Comparison of ENCODE assay signal across 9 cellular contexts in genomic region chr4:169618286-169618685, GRCh38. TPM values are rescaled to one million over a fixed set of nuclear protein-coding genes. Genes with fewer than 3 reads are reported as not detected.
DNase-seq lines count a peak whose midpoint lies in the region; ATAC-seq and TF ChIP-seq lines count a peak whose summit lies in the region.
"Had no signal": no experiment of that assay in that cellular context is flagged by ENCODE, and none has a peak within 500 bp of the region (broad histone marks: within the 10 kb centered on the region; RNA-seq: fewer than 3 reads in every experiment).

No MANE protein-coding gene starts in this region.

- no peaks in the 10 kb centered on the region for H3K9me3 Mint-ChIP-seq in naive thymus-derived CD8-positive, alpha-beta T cell

- H3K9me2 ChIP-seq in DOHH2 (replicated peaks; ENCODE audit: control insufficient read depth, low read length) = no peaks in the 10 kb centered on the region

- H3K4me1 Mint-ChIP-seq in naive thymus-derived CD8-positive, alpha-beta T cell = peaks cover 15 to 64% (median 54%) of the 10 kb centered on the region in 4 donors

- H3K9me3 ChIP-seq in DOHH2 (ENCODE audit: control insufficient read depth, insufficient read depth, low read length) (no peaks in the 10 kb centered on the region), KOPT-K1 (ENCODE audit: insufficient read depth, low read length, poor library complexity, severe bottlenecking) (no peaks in the 10 kb centered on the region), WERI-Rb-1 (ENCODE audit: severe bottlenecking) (no peaks in the 10 kb centered on the region), uterus (no peaks in the 10 kb centered on the region)

- H3K4me1 ChIP-seq in DOHH2 (ENCODE audit: control insufficient read depth, low read length) (peaks cover 38% of the 10 kb centered on the region), uterus (peaks cover 0 to 8% of the 10 kb centered on the region in 2 donors)

- peak overlapping the region; percentile 89 to 99 (median 96) for H3K4me3 Mint-ChIP-seq in naive thymus-derived CD8-positive, alpha-beta T cell

- peaks cover 17% of the 10 kb centered on the region for H3F3A ChIP-seq in DOHH2 (ENCODE audit: control insufficient read depth, insufficient read depth)

- POLR2A ChIA-PET in naive thymus-derived CD8-positive, alpha-beta T cell (lab: Charles Lee) = interaction anchor here (0.6 kb wide), 1 partner anchor 9 kb away, joined by 3 read pairs; no protein-coding TSS in a partner anchor

- peaks cover 33% of the 10 kb centered on the region for H3K79me2 ChIP-seq in DOHH2 (ENCODE audit: control insufficient read depth, low read length)

- H3K27ac ChIP-seq in DOHH2 (ENCODE audit: low read depth, low read length) = no peak overlapping the region
- peak overlapping the region; percentile 91 for H3K27ac ChIP-seq in KOPT-K1 (ENCODE audit: low read depth, low read length, poor library complexity, severe bottlenecking)
- H3K27ac ChIP-seq in WERI-Rb-1 = no peak overlapping the region
- no peak overlapping the region for H3K27ac ChIP-seq in uterus

- peak; percentile 38 for DNase-seq in astrocyte of the spinal cord (ENCODE audit: low read depth, low spot score)
- peak in 3 of 10 donors; percentile 34 to 46 (median 34) for DNase-seq in naive thymus-derived CD8-positive, alpha-beta T cell
- no peak for DNase-seq in WERI-Rb-1
- DNase-seq in uterus = no peak
- DNase-seq in occipital lobe (lab: John Stamatoyannopoulos, UW) = no peak
- DNase-seq: DMS153, NCI-H2029 treated with DMSO at 0.1 percent for 48 hours had no signal

- H3K4me3 ChIP-seq in DOHH2 (ENCODE audit: low read length) = peak overlapping the region; percentile 85; the same call in 1 of the 2 replicates
- no peak overlapping the region for H3K4me3 ChIP-seq in astrocyte of the spinal cord (ENCODE audit: low read depth, low read length)
- no peak overlapping the region for H3K4me3 ChIP-seq in WERI-Rb-1 (ENCODE audit: low read depth, low read length)
- no peak overlapping the region for H3K4me3 ChIP-seq in uterus

- TF ChIP-seq POLR2A in uterus (IDR thresholded peaks at IDR 0.05) = no peak

- intact Hi-C loops in uterus (cut with DNase I; ENCODE audit: low total_unique reads) = loop anchor here (10.0 kb wide), 1 partner anchor 407 kb away; the partner anchor contains the start of gene MFAP3L

- peak overlapping the region; percentile 74; the same call in 1 of the 2 replicates for H3K4me2 ChIP-seq in DOHH2 (ENCODE audit: low read length)

- in situ Hi-C loops in astrocyte of the spinal cord (cut with HindIII; ENCODE audit: low sequenced_read_pairs) = no loop called here

- H3K27me3 ChIP-seq in DOHH2 (ENCODE audit: control insufficient read depth, low read length) = no peaks in the 10 kb centered on the region
- H3K27me3 ChIP-seq in WERI-Rb-1 (ENCODE audit: insufficient read depth, low read depth, severe bottlenecking) = no peaks in the 10 kb centered on the region
- no peaks in the 10 kb centered on the region for H3K27me3 ChIP-seq in uterus

- H3K27ac Mint-ChIP-seq in naive thymus-derived CD8-positive, alpha-beta T cell = peak overlapping the region; percentile 97 to 100 (median 99)

- TF ChIP-seq CTCF in DOHH2 (IDR thresholded peaks at IDR 0.05; ENCODE audit: low read depth, low read length, poor library complexity, severe bottlenecking) = no peak
- TF ChIP-seq CTCF in astrocyte of the spinal cord (IDR thresholded peaks at IDR 0.05; ENCODE audit: low read depth, low read length) = no peak
- TF ChIP-seq CTCF in WERI-Rb-1 (IDR thresholded peaks at IDR 0.05; ENCODE audit: low read depth, low read length) = no peak
- TF ChIP-seq CTCF in uterus (IDR thresholded peaks at IDR 0.05) = no peak

- no peak for ATAC-seq in naive thymus-derived CD8-positive, alpha-beta T cell

- H3K36me3 ChIP-seq in DOHH2 (ENCODE audit: control insufficient read depth, low read length) (peaks cover 6% of the 10 kb centered on the region; the same call in 1 of the 2 replicates), KOPT-K1 (ENCODE audit: insufficient read depth, low read length) (no peaks in the 10 kb centered on the region), WERI-Rb-1 (no peaks in the 10 kb centered on the region), uterus (no peaks in the 10 kb centered on the region)

- H4K20me1 ChIP-seq in DOHH2 (ENCODE audit: control insufficient read depth, insufficient read depth, low read depth, low read length) = no peaks in the 10 kb centered on the region

- H3K36me3 Mint-ChIP-seq in naive thymus-derived CD8-positive, alpha-beta T cell = no peaks in the 10 kb centered on the region

- H3K27me3 Mint-ChIP-seq in naive thymus-derived CD8-positive, alpha-beta T cell = no peaks in the 10 kb centered on the region

RNA-seq across cellular contexts. Expression of gene CLCN3, which starts 2.1 kb away (rescaled TPM):
- total RNA-seq in naive thymus-derived CD8-positive, alpha-beta T cell = 10 to 100 TPM; 32.8 to 36.1 TPM
- 10 to 100 TPM; 11.2 to 11.8 (median 11.8) TPM for polyA plus RNA-seq in naive thymus-derived CD8-positive, alpha-beta T cell
- 10 to 100 TPM; 12.4 to 57.3 (median 33.5) TPM for total RNA-seq in uterus
- 111 TPM for total RNA-seq in occipital lobe

RNA-seq across cellular contexts. Expression of gene NEK1, which starts 5.9 kb away (rescaled TPM):
- 10 to 100 TPM; 17.3 to 19.5 TPM for total RNA-seq in naive thymus-derived CD8-positive, alpha-beta T cell
- polyA plus RNA-seq in naive thymus-derived CD8-positive, alpha-beta T cell = 1 to 10 TPM; 7.1 to 9.0 (median 8.4) TPM
- total RNA-seq in uterus (10 to 100 TPM; 18.8 to 33.8 (median 25.0) TPM), occipital lobe (31.5 TPM)
